ENCODE assay signal across 15 cellular contexts in the genomic region with DNA sequence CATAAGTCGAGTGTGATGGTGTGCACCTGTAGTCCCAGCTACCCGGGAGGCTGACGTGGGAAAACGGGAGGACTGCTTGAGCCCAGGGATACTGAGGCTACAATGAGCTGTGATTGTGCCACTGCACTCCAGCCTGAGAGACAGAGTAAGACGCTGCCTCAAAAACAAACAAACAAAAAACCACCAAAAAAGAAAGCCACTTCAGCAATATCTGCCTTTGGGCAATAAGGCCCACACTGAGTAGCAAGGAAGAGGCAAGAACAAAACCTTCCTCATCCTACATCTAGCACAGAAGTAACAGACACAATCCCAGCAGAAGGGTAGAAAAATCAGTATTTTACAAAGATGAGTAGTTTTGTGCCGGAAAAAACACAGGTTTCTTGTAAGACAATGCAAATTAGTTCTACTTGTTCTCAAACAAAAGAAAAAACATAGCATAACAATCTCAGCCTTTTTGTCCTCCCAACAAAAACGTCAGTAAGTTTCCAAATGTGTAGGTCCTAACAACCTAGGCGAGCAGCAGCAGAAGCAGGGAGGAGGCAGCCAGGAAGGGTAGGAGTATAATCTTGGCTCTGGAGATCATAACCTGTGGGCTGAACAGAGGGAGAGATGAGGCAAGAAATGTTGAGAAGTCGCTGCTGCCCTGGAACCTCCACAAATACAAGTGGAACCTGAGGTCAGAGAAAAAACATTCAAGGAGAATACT. TPM values are rescaled to one million over a fixed set of nuclear protein-coding genes. Genes with fewer than 3 reads are reported as not detected.
DNase-seq lines count a peak whose midpoint lies in the region; ATAC-seq and TF ChIP-seq lines count a peak whose summit lies in the region.
"Had no signal": no experiment of that assay in that cellular context is flagged by ENCODE, and none has a peak within 500 bp of the region (broad histone marks: within the 10 kb centered on the region; RNA-seq: fewer than 3 reads in every experiment).

No MANE protein-coding gene starts in this region.

- H3K27me3 Mint-ChIP-seq in CD4-positive, alpha-beta T cell: no peaks in the 10 kb centered on the region

- H3K79me2 ChIP-seq in neural cell (replicated peaks; ENCODE audit: insufficient read depth, low read length): peaks cover 43% of the 10 kb centered on the region

- peaks cover 84% of the 10 kb centered on the region for H3K36me3 ChIP-seq in KOPT-K1 (ENCODE audit: insufficient read depth, low read length)
- H3K36me3 ChIP-seq in breast epithelium: no peaks in the 10 kb centered on the region
- H3K36me3 ChIP-seq in neural cell (ENCODE audit: insufficient read depth, low read length): peaks cover 11% of the 10 kb centered on the region
- H3K36me3 ChIP-seq in H7 (replicated peaks; ENCODE audit: control insufficient read depth, insufficient read depth, low read length): peaks cover 35% of the 10 kb centered on the region

- peak overlapping the region; percentile 99 for H3K27ac Mint-ChIP-seq in CD4-positive, alpha-beta T cell

- no peaks in the 10 kb centered on the region for H4K20me1 ChIP-seq in neural cell (ENCODE audit: insufficient read depth)

- peaks cover 0 to 11% of the 10 kb centered on the region in 2 donors for H3K4me1 ChIP-seq in breast epithelium

- H3K4me3 ChIP-seq in breast epithelium (no peak overlapping the region), neural cell (ENCODE audit: low read length) (peak overlapping the region; percentile 83), H7 (ENCODE audit: insufficient read depth, low read depth, low read length) (no peak overlapping the region)
- H3K4me3 ChIP-seq: MG63, prostate gland had no signal

- POLR2A ChIA-PET in CD4-positive, alpha-beta T cell (lab: Charles Lee): interaction anchor here (0.6 to 4.8 kb wide), 7 partner anchors 12 to 70 kb away, joined by 3 to 135 read pairs (median 6); a partner anchor contains a TSS

- H3K9me3 ChIP-seq in CD4-positive, alpha-beta T cell (ENCODE audit: control insufficient read depth, low read length): no peaks in the 10 kb centered on the region
- H3K9me3 ChIP-seq in KOPT-K1 (ENCODE audit: insufficient read depth, low read length, poor library complexity, severe bottlenecking) (no peaks in the 10 kb centered on the region), breast epithelium (no peaks in the 10 kb centered on the region), neural cell (ENCODE audit: low read length) (no peaks in the 10 kb centered on the region)
- H3K9me3 ChIP-seq: MG63, prostate gland had no signal

- no peak overlapping the region for H3K4me3 Mint-ChIP-seq in CD4-positive, alpha-beta T cell

- peaks cover 66% of the 10 kb centered on the region for H3K4me1 Mint-ChIP-seq in CD4-positive, alpha-beta T cell (ENCODE audit: low read depth)

- peaks cover 66% of the 10 kb centered on the region for H3K36me3 Mint-ChIP-seq in CD4-positive, alpha-beta T cell (ENCODE audit: low read depth)

- H3K4me2 ChIP-seq in neural cell (ENCODE audit: low read length): peak overlapping the region; percentile 37

- no peaks in the 10 kb centered on the region for H3K9me3 Mint-ChIP-seq in CD4-positive, alpha-beta T cell

- H2AFZ ChIP-seq in neural cell (ENCODE audit: low read depth, low read length): no peak overlapping the region

- no peak for TF ChIP-seq EP300 in neural cell (conservative IDR thresholded peaks at IDR 0.05; ENCODE audit: poor library complexity, severe bottlenecking)

- TF ChIP-seq RAD21 in neural cell (conservative IDR thresholded peaks at IDR 0.05): no peak

- H3K27ac ChIP-seq in CD4-positive, alpha-beta T cell (ENCODE audit: low read depth, low read length): no peak overlapping the region
- H3K27ac ChIP-seq in KOPT-K1 (ENCODE audit: low read depth, low read length, poor library complexity, severe bottlenecking) (peak overlapping the region; percentile 95), breast epithelium (peak overlapping the region; percentile 56 to 100), neural cell (ENCODE audit: low read length) (peak overlapping the region; percentile 100)
- H3K27ac ChIP-seq: foreskin keratinocyte had no signal

- no peak for TF ChIP-seq POLR2A in breast epithelium (IDR thresholded peaks at IDR 0.05)

- intact Hi-C loops in CD4-positive, alpha-beta T cell (cut with DNase I, micrococcal nuclease): loop anchor here in 1 of 2 experiments (5.0 kb wide), 1 partner anchor 129 kb away; no protein-coding TSS in a partner anchor
- intact Hi-C loops in breast epithelium (cut with DNase I; ENCODE audit: low total_unique reads): no loop called here

- CTCF ChIA-PET in CD4-positive, alpha-beta T cell (lab: Charles Lee): interaction anchor here (1.2 to 1.4 kb wide), 3 partner anchors 14 to 158 kb away, joined by 4 to 7 read pairs (median 4); no protein-coding TSS in a partner anchor

- no peaks in the 10 kb centered on the region for H3K27me3 ChIP-seq in CD4-positive, alpha-beta T cell (ENCODE audit: control insufficient read depth, insufficient read depth, low read length)
- H3K27me3 ChIP-seq in breast epithelium (no peaks in the 10 kb centered on the region), neural cell (ENCODE audit: insufficient read depth, low read depth, low read length) (no peaks in the 10 kb centered on the region), H7 (ENCODE audit: control insufficient read depth, insufficient read depth, low read length) (no peaks in the 10 kb centered on the region)
- H3K27me3 ChIP-seq: foreskin keratinocyte, MG63 had no signal

- ATAC-seq in CD4-positive, alpha-beta T cell (ENCODE audit: poor library complexity): no peak
- ATAC-seq in HG03175 (IDR thresholded peaks at IDR 0.05; ENCODE audit: unreplicated experiment) (no peak), GM18907 (IDR thresholded peaks at IDR 0.05; ENCODE audit: unreplicated experiment) (no peak)
- ATAC-seq: foreskin keratinocyte had no signal

- H3K9me2 ChIP-seq in neural cell (ENCODE audit: insufficient read depth, low read length): no peaks in the 10 kb centered on the region

- peaks cover 2% of the 10 kb centered on the region for H3F3A ChIP-seq in neural cell (ENCODE audit: insufficient read depth, low read length, poor library complexity, severe bottlenecking)

- H3K9ac ChIP-seq in neural cell (ENCODE audit: low read length): peak overlapping the region; percentile 17

- no peak for TF ChIP-seq CTCF in CD4-positive, alpha-beta T cell (IDR thresholded peaks at IDR 0.05)
- TF ChIP-seq CTCF in breast epithelium (IDR thresholded peaks at IDR 0.05): no peak
- TF ChIP-seq CTCF in neural cell (IDR thresholded peaks at IDR 0.05; ENCODE audit: poor library complexity, severe bottlenecking): no peak

- DNase-seq in CD4-positive, alpha-beta T cell: no peak
- DNase-seq in breast epithelium (ENCODE audit: low spot score in 2 of 2): no peak
- DNase-seq in NCI-H2029 (lab: John Stamatoyannopoulos, UW): no peak
- DNase-seq in H7: no peak
- DNase-seq: activated gamma-delta T cell; COR-L47; foreskin keratinocyte; MG63; NCI-H446 treated with DMSO at 0.1 percent for 48 hours; stimulated activated CD4-positive, alpha-beta T cell treated with anti-CD3 and anti-CD28 coated beads, Interleukin-4, amount 100 ng/mL, for 24 hours had no signal

TF ChIP-seq in neural cell, 6 proteins besides CTCF, POLR2A, EP300 and RAD21 (continues in another document):
- TF ChIP-seq POLR2AphosphoS5 (IDR thresholded peaks at IDR 0.05) (no peak), EZH2 (IDR thresholded peaks at IDR 0.05; ENCODE audit: borderline replicate concordance, insufficient read depth, low read length, poor library complexity, severe bottlenecking) (no peak), SMC3 (conservative IDR thresholded peaks at IDR 0.05; ENCODE audit: poor library complexity) (no peak)

RNA-seq across cellular contexts. Expression of a gene that starts 5.7 kb away (rescaled TPM):
- 10 to 100 TPM; 92.2 to 95.3 TPM for total RNA-seq in CD4-positive, alpha-beta T cell
- 10 to 100 TPM; 17.3 to 51.1 (median 26.5) TPM for total RNA-seq in breast epithelium
- polyA plus RNA-seq in neural cell: 13.7 and 18.8 TPM in 2 replicates
- polyA minus RNA-seq in neural cell: 36.0 and 41.6 TPM in 2 replicates
- 47.3 and 62.3 TPM in 2 replicates for total RNA-seq in H7 (2014; rRNA removed; shearing (Covaris generic))

RNA-seq across cellular contexts. Expression of a gene that starts 6.3 kb away (rescaled TPM):
- 10 to 100 TPM; 15.3 to 15.5 TPM for total RNA-seq in CD4-positive, alpha-beta T cell
- total RNA-seq in breast epithelium: 10 to 100 TPM; 42.1 to 70.8 (median 52.4) TPM
- 77.7 and 106 TPM in 2 replicates for polyA plus RNA-seq in neural cell
- 56.3 and 58.2 TPM in 2 replicates for polyA minus RNA-seq in neural cell
- 112 and 121 TPM in 2 replicates for total RNA-seq in H7 (2014; rRNA removed; shearing (Covaris generic))

RNA-seq across cellular contexts. Expression of a gene that starts 15.4 kb away (rescaled TPM):
- 1 to 10 TPM; 4.1 to 5.2 TPM for total RNA-seq in CD4-positive, alpha-beta T cell
- total RNA-seq in breast epithelium: 10 to 100 TPM in 1 of 3 donors, 1 to 10 TPM in 2; 5.3 to 10.5 (median 8.8) TPM
- 54.9 and 70.4 TPM in 2 replicates for polyA plus RNA-seq in neural cell
- 81.6 and 138 TPM in 2 replicates for polyA minus RNA-seq in neural cell
- 11.7 and 13.1 TPM in 2 replicates for total RNA-seq in H7 (2014; rRNA removed; shearing (Covaris generic))

RNA-seq across cellular contexts. Expression of a gene that starts 35.6 kb away (rescaled TPM):
- total RNA-seq in CD4-positive, alpha-beta T cell: 10 to 100 TPM; 20.3 to 21.7 TPM
- total RNA-seq in breast epithelium: 10 to 100 TPM in 2 of 3 donors, 1 to 10 TPM in 1; 9.6 to 19.0 (median 16.1) TPM
- 8.5 and 12.4 TPM in 2 replicates for polyA plus RNA-seq in neural cell
- 4.5 and 11.9 TPM in 2 replicates for polyA minus RNA-seq in neural cell
- total RNA-seq in H7 (2014; rRNA removed; shearing (Covaris generic)): 15.4 and 16.9 TPM in 2 replicates

RNA-seq across cellular contexts. Expression of a gene that starts 40.1 kb away (rescaled TPM):
- 10 to 100 TPM; 86.1 to 88.0 TPM for total RNA-seq in CD4-positive, alpha-beta T cell
- total RNA-seq in breast epithelium: 10 to 100 TPM; 41.0 to 55.2 (median 51.5) TPM
- polyA plus RNA-seq in neural cell: 17.6 and 19.5 TPM in 2 replicates
- 32.6 and 37.5 TPM in 2 replicates for polyA minus RNA-seq in neural cell
- total RNA-seq in H7 (2014; rRNA removed; shearing (Covaris generic)): 52.1 and 55.7 TPM in 2 replicates
